In genomic region chr2:143333168-143333791, GRCh38 we compare ENCODE assay signal across 1 cellular context.
TF ChIP-seq lines count a peak whose summit lies in the region.

No MANE protein-coding gene starts in this region.

TF ChIP-seq in H1, 55 proteins besides CTCF, POLR2A, EP300 and RAD21:
- TF ChIP-seq JUN (IDR thresholded peaks at IDR 0.05; ENCODE audit: low read depth, low read length) (no peak), CBX8 (IDR thresholded peaks at IDR 0.05; ENCODE audit: borderline replicate concordance, low read depth, low read length) (no peak), ATF3 (IDR thresholded peaks at IDR 0.05; ENCODE audit: insufficient read depth, low read depth, low read length) (no peak), ZNF274 (IDR thresholded peaks at IDR 0.05; ENCODE audit: borderline replicate concordance, extremely low read depth, low read length) (no peak), MAFK (IDR thresholded peaks at IDR 0.05; ENCODE audit: low read depth, low read length) (no peak), EGR1 (IDR thresholded peaks at IDR 0.05; ENCODE audit: borderline replicate concordance, low read depth, low read length) (no peak), TCF12 (IDR thresholded peaks at IDR 0.05; ENCODE audit: low read depth, low read length) (no peak), RNF2 (IDR thresholded peaks at IDR 0.05; ENCODE audit: borderline replicate concordance, low read depth, low read length, missing control alignments, poor library complexity, severe bottlenecking) (no peak), CHD1 (IDR thresholded peaks at IDR 0.05; ENCODE audit: low read depth, low read length) (no peak), CEBPB (IDR thresholded peaks at IDR 0.05; ENCODE audit: low read depth, low read length) (no peak), CREB1 (IDR thresholded peaks at IDR 0.05) (no peak), CTBP2 (IDR thresholded peaks at IDR 0.05; ENCODE audit: borderline replicate concordance, insufficient read depth, insufficient read length, low read length) (no peak), KDM1A (IDR thresholded peaks at IDR 0.05; ENCODE audit: borderline replicate concordance, low read length) (no peak)
